18 cellular contexts compared by ENCODE assay signal in the genomic region with DNA sequence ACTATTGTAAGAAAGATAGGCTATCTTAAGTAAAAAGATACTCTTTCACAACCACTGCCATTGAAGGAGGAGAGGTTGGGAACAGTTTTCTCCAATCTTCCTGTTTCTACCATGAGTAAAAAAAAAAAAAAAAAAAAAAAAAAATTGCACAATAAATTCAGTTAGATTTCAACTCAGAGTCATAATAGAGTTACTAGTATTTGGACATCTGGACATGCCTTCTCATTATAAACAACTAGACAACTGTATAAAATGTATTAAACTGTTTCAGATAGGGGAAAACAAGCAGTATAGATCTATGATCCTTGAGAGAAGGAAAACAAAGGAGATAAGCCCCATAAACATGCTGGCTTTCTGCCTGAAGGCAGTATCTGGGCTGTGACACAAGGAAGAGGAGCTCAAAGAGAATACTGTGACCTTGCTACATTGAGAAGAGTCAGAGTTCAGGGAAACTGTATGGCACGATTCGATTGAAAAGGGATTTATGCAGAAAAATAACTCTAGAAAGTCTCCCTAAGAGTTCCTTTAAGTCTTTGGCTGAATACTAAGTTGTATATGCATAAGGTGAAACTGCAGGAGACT.
DNase-seq lines count a peak whose midpoint lies in the region; ATAC-seq and TF ChIP-seq lines count a peak whose summit lies in the region.
"Had no signal": no experiment of that assay in that cellular context is flagged by ENCODE, and none has a peak within 500 bp of the region (broad histone marks: within the 10 kb centered on the region; RNA-seq: fewer than 3 reads in every experiment).

No MANE protein-coding gene starts in this region.

- ATAC-seq in SK-N-SH treated with all-trans-retinoic acid at 6 μM for 48 hours (no peak), left cardiac atrium (no peak), HG02840 (IDR thresholded peaks at IDR 0.05; ENCODE audit: low FRiP score, unreplicated experiment) (no peak), GM21447 (IDR thresholded peaks at IDR 0.05; ENCODE audit: unreplicated experiment) (no peak)
- ATAC-seq: T-cell had no signal

- WGBS in SK-N-SH (ENCODE audit: low lambda C conversion rate) = 98% methylated on average over 2 of the region's 2 CpGs

- peak; percentile 21 for DNase-seq in SK-N-SH
- DNase-seq in SK-N-DZ (ENCODE audit: low spot score) = peak; percentile 13
- DNase-seq in fibroblast of peridontal ligament (ENCODE audit: extremely low read depth) = peak; percentile 3
- no peak for DNase-seq in left cardiac atrium
- no peak for DNase-seq in PC-9
- DNase-seq: activated B cell treated with CpG ODN at 0.5 μM for 24 hours; activated CD8-positive, alpha-beta memory T cell treated with anti-CD3 and anti-CD28 coated beads for 24 hours; activated effector memory CD4-positive, alpha-beta T cell treated with Interleukin-2 at 50 U/mL for 16 hours; aorta; NCI-H1092; NCI-H510A; stimulated activated naive CD4-positive, alpha-beta T cell; T-cell had no signal

- H3K79me2 ChIP-seq in SK-N-SH (ENCODE audit: insufficient read depth) (no peaks in the 10 kb centered on the region), PC-9 (ENCODE audit: low read depth) (no peaks in the 10 kb centered on the region)
- H3K79me2 ChIP-seq: parathyroid adenoma had no signal

- H3K9me2 ChIP-seq in SK-N-SH (no peaks in the 10 kb centered on the region), PC-9 (ENCODE audit: insufficient read depth) (no peaks in the 10 kb centered on the region)

- H3K27me3 ChIP-seq in SK-N-SH (ENCODE audit: insufficient read depth) (no peaks in the 10 kb centered on the region), PC-9 (ENCODE audit: insufficient read depth, low read depth) (no peaks in the 10 kb centered on the region)

- H2AFZ ChIP-seq in SK-N-SH (ENCODE audit: low read depth) = no peak overlapping the region
- H2AFZ ChIP-seq in PC-9 = no peak overlapping the region
- H2AFZ ChIP-seq: parathyroid adenoma had no signal

- TF ChIP-seq RAD21 in SK-N-SH (IDR thresholded peaks at IDR 0.05; ENCODE audit: low read length) = no peak

- H3K9ac ChIP-seq in SK-N-SH = no peak overlapping the region
- H3K9ac ChIP-seq: parathyroid adenoma had no signal

- no TSS peak for BruUV-seq in PC-9 (replicated peaks; lab: Mats Ljungman, UMichigan)

- H3K4me1 ChIP-seq in SK-N-SH (ENCODE audit: control insufficient read depth in 1 of 2, insufficient read depth in 2 of 2, low read depth in 1 of 2, low read length in 1 of 2) = peaks cover 0 to 11% of the 10 kb centered on the region in 2 experiments; a peak in 2 of 4 replicates
- no peaks in the 10 kb centered on the region for H3K4me1 ChIP-seq in PC-9 (replicated peaks; ENCODE audit: insufficient read depth)

- POLR2A ChIA-PET in SK-N-SH (lab: Yijun Ruan, JAX) = interaction anchor here (0.6 kb wide), 1 partner anchor 698 kb away, joined by 3 read pairs; no protein-coding TSS in a partner anchor
- POLR2A ChIA-PET in PC-9 (lab: Charles Lee; ENCODE audit: unreplicated experiment) = no interaction called here

- H3K4me3 ChIP-seq in SK-N-SH (ENCODE audit: low read depth in 2 of 2, low read length in 1 of 2) (no peak overlapping the region), PC-9 (no peak overlapping the region)
- H3K4me3 ChIP-seq: smooth muscle cell had no signal

- H3K4me2 ChIP-seq in SK-N-SH = no peak overlapping the region
- H3K4me2 ChIP-seq in PC-9 = no peak overlapping the region
- H3K4me2 ChIP-seq: smooth muscle cell had no signal

- no peak for TF ChIP-seq CTCF in SK-N-SH (IDR thresholded peaks at IDR 0.05)
- no peak for TF ChIP-seq CTCF in PC-9 (conservative IDR thresholded peaks at IDR 0.05)

- H3K36me3 ChIP-seq in SK-N-SH (replicated peaks in 1 of 2; ENCODE audit: control insufficient read depth in 1 of 2, insufficient read depth in 2 of 2, low read length in 1 of 2) (no peaks in the 10 kb centered on the region), PC-9 (ENCODE audit: low read depth) (no peaks in the 10 kb centered on the region)

- intact Hi-C loops in left cardiac atrium (cut with DNase I) = no loop called here
- intact Hi-C loops in PC-9 (cut with micrococcal nuclease; ENCODE audit: unreplicated experiment) = no loop called here

- TF ChIP-seq EP300 in SK-N-SH (IDR thresholded peaks at IDR 0.05; ENCODE audit: borderline replicate concordance in 1 of 2, low read depth in 1 of 2, low read length in 1 of 2) = no peak

- H3K27ac ChIP-seq in SK-N-SH (ENCODE audit: low read depth in 2 of 2, low read length in 1 of 2) (peak overlapping the region in 1 of 2 experiments; percentile 11; a peak in 1 of 4 replicates), PC-9 (no peak overlapping the region)
- H3K27ac ChIP-seq: parathyroid adenoma had no signal

- H3F3A ChIP-seq in SK-N-SH (replicated peaks; ENCODE audit: insufficient read depth) = no peaks in the 10 kb centered on the region
- H3F3A ChIP-seq in PC-9 (ENCODE audit: insufficient read depth, low read depth) = no peaks in the 10 kb centered on the region

- H3K9me3 ChIP-seq in SK-N-SH (no peaks in the 10 kb centered on the region), PC-9 (ENCODE audit: insufficient read depth, low read depth) (no peaks in the 10 kb centered on the region)

- H4K20me1 ChIP-seq in SK-N-SH (ENCODE audit: insufficient read depth) (no peaks in the 10 kb centered on the region), PC-9 (ENCODE audit: insufficient read depth) (no peaks in the 10 kb centered on the region)

- CTCF ChIA-PET in SK-N-SH (lab: Yijun Ruan, JAX) (interaction anchor here (0.8 kb wide), 1 partner anchor 859 kb away, joined by 3 read pairs; no protein-coding TSS in a partner anchor), PC-9 (lab: Charles Lee) (no interaction called here)

TF ChIP-seq in SK-N-SH, 30 proteins besides CTCF, POLR2A, EP300 and RAD21:
- TF ChIP-seq RXRA (IDR thresholded peaks at IDR 0.05; ENCODE audit: borderline replicate concordance, low read depth) (no peak), YY1 (IDR thresholded peaks at IDR 0.05; ENCODE audit: low read depth) (no peak), JUND (IDR thresholded peaks at IDR 0.05) (no peak), SMC3 (IDR thresholded peaks at IDR 0.05; ENCODE audit: low read depth, low read length) (no peak), POLR2AphosphoS5 (IDR thresholded peaks at IDR 0.05; ENCODE audit: low read depth, low read length) (no peak), PBX3 (IDR thresholded peaks at IDR 0.05) (no peak), FOSL2 (IDR thresholded peaks at IDR 0.05; ENCODE audit: borderline replicate concordance, low read depth) (no peak), FOXJ3 (CRISPR knock-in tag; IDR thresholded peaks at IDR 0.05) (no peak), ELF1 (IDR thresholded peaks at IDR 0.05) (no peak), CHD2 (IDR thresholded peaks at IDR 0.05; ENCODE audit: low read length, partially characterized antibody) (no peak), NRF1 (IDR thresholded peaks at IDR 0.05; ENCODE audit: low read depth, low read length) (no peak), GATA2 (CRISPR knock-in tag; IDR thresholded peaks at IDR 0.05) (no peak), TAF1 (IDR thresholded peaks at IDR 0.05; ENCODE audit: borderline replicate concordance, low read depth, low read length) (no peak), GABPA (IDR thresholded peaks at IDR 0.05; ENCODE audit: low read depth) (no peak)

TF ChIP-seq in SK-N-SH treated with all-trans-retinoic acid at 6 μM for 48 hours, 23 proteins besides CTCF, POLR2A, EP300 and RAD21:
- TF ChIP-seq ZC3H10 (CRISPR knock-in tag; IDR thresholded peaks at IDR 0.05) = no peak
- TF ChIP-seq ARNTL (CRISPR knock-in tag; IDR thresholded peaks at IDR 0.05; ENCODE audit: borderline replicate concordance, low read depth) = no peak
- no peak for TF ChIP-seq ZFP3 (CRISPR knock-in tag; IDR thresholded peaks at IDR 0.05)
- no peak for TF ChIP-seq OSR1 (CRISPR knock-in tag; IDR thresholded peaks at IDR 0.05)
- no peak for TF ChIP-seq TOX (CRISPR knock-in tag; IDR thresholded peaks at IDR 0.05; ENCODE audit: borderline replicate concordance)
- TF ChIP-seq ZFP30 (CRISPR knock-in tag; IDR thresholded peaks at IDR 0.05) = no peak

Comparison
In these comparisons a context has a peak if more than half of its experiments do, and no peak if none do; other contexts are left out.
1. DNase-seq: peak in SK-N-SH (single experiment), SK-N-DZ (single experiment) and fibroblast of peridontal ligament (single experiment); none in left cardiac atrium (single experiment) and PC-9 (0 of 2).